In genomic region chr6:14951704-14952103, GRCh38 we compare ENCODE assay signal across 21 cellular contexts.
"Had no signal": no experiment of that assay in that cellular context is flagged by ENCODE, and none has a peak within 500 bp of the region (broad histone marks: within the 10 kb centered on the region; RNA-seq: fewer than 3 reads in every experiment).

No MANE protein-coding gene starts in this region.

- H3K36me3 ChIP-seq: sigmoid colon, spleen, tibial artery, uterus had no signal

- H3K27me3 ChIP-seq: foreskin keratinocyte, sigmoid colon, spleen, tibial artery, uterus had no signal

- H3K9me3 Mint-ChIP-seq: effector memory CD8-positive, alpha-beta T cell had no signal

- H3K4me1 ChIP-seq: foreskin keratinocyte, sigmoid colon, tibial artery, uterus had no signal

- H3K4me1 Mint-ChIP-seq: activated naive CD8-positive, alpha-beta T cell treated with anti-CD3 and anti-CD28 coated beads, Interleukin-2, amount 10 ng/mL, durations not matched to agents 7 days and 5 days had no signal

- H3K27ac Mint-ChIP-seq: activated B cell treated with CpG ODN at 0.5 μM for 24 hours; activated CD4-positive, alpha-beta memory T cell treated with anti-CD3 and anti-CD28 coated beads, Interleukin-2, amount 10 ng/mL, durations not matched to agents 7 days and 5 days; activated naive CD8-positive, alpha-beta T cell treated with anti-CD3 and anti-CD28 coated beads, Interleukin-2, amount 10 ng/mL, durations not matched to agents 7 days and 5 days; activated T-helper 2 cell treated with anti-CD3 and anti-CD28 coated beads, Interferon-gamma antibody, Interleukin-2, Interleukin-4, amounts not matched to agents 10 μg/mL and 5 μg/mL and 100 μg/mL, durations not matched to agents 14 hours and 24 hours and 36 hours; nephron; T-helper 2 cell treated with Interferon-gamma antibody and Interleukin-4, amounts not matched to agents 5 μg/mL and 100 μg/mL, for 36 hours had no signal

- H3K27ac ChIP-seq: foreskin keratinocyte, sigmoid colon, spleen, tibial artery, uterus had no signal

- FAIRE-seq: islet of Langerhans had no signal

- H3K4me3 Mint-ChIP-seq: activated B cell treated with CpG ODN at 0.5 μM for 24 hours; activated CD4-positive, alpha-beta memory T cell treated with anti-CD3 and anti-CD28 coated beads, Interleukin-2, amount 10 ng/mL, durations not matched to agents 7 days and 5 days; activated naive CD8-positive, alpha-beta T cell treated with anti-CD3 and anti-CD28 coated beads, Interleukin-2, amount 10 ng/mL, durations not matched to agents 7 days and 5 days; effector memory CD8-positive, alpha-beta T cell; nephron; T-helper 2 cell treated with Interferon-gamma antibody and Interleukin-4, amounts not matched to agents 5 μg/mL and 100 μg/mL, for 36 hours had no signal

- H3K9me3 ChIP-seq: tibial artery, uterus had no signal

- ATAC-seq: effector memory CD8-positive, alpha-beta T cell; foreskin keratinocyte; left cardiac atrium had no signal

- DNase-seq: activated B cell treated with CpG ODN at 0.5 μM for 24 hours; activated CD4-positive, alpha-beta memory T cell treated with anti-CD3 and anti-CD28 coated beads, Interleukin-2, amount 10 ng/mL, durations not matched to agents 7 days and 5 days; activated CD4-positive, alpha-beta T cell treated with anti-CD3 and anti-CD28 coated beads for 4 hours; activated naive CD4-positive, alpha-beta T cell treated with Interleukin-2 at 50 U/mL for 16 hours; activated naive CD8-positive, alpha-beta T cell treated with anti-CD3 and anti-CD28 coated beads, Interleukin-2, amount 10 ng/mL, durations not matched to agents 7 days and 5 days; activated T-cell treated with anti-CD3 and anti-CD28 coated beads, Interleukin-2, amount 50 U/mL, for 1 hour; amygdala; effector memory CD8-positive, alpha-beta T cell; foreskin keratinocyte; hippocampal formation; left cardiac atrium; posterior cingulate gyrus; sigmoid colon; spleen; stimulated activated naive CD4-positive, alpha-beta T cell; tibial artery; uterus had no signal

- H3K4me3 ChIP-seq: sigmoid colon, spleen, tibial artery, uterus had no signal
